17 cellular contexts compared by ENCODE assay signal in genomic region chr9:126307306-126308061, GRCh38. TPM values are rescaled to one million over a fixed set of nuclear protein-coding genes. Genes with fewer than 3 reads are reported as not detected.
DNase-seq lines count a peak whose midpoint lies in the region; ATAC-seq and TF ChIP-seq lines count a peak whose summit lies in the region.
"Had no signal": no experiment of that assay in that cellular context is flagged by ENCODE, and none has a peak within 500 bp of the region (broad histone marks: within the 10 kb centered on the region; RNA-seq: fewer than 3 reads in every experiment).

No MANE protein-coding gene starts in this region.

- no peak overlapping the region for H3K9ac ChIP-seq in liver (ENCODE audit: low read depth in 1 of 2, low read length in 2 of 2)
- no peak overlapping the region for H3K9ac ChIP-seq in GM23248

- H4K20me1 ChIP-seq in GM23248 (ENCODE audit: insufficient read depth), result no peaks in the 10 kb centered on the region

- H3K4me1 ChIP-seq in liver (ENCODE audit: control insufficient read depth in 4 of 4, insufficient read depth in 4 of 4, low read length in 3 of 4) (no peaks in the 10 kb centered on the region), GM23248 (ENCODE audit: insufficient read depth) (no peaks in the 10 kb centered on the region)
- H3K4me1 ChIP-seq: BE2C, SJSA1 had no signal

- in situ Hi-C loops in GM23248 (cut with MboI), result loop anchor here (10.0 kb wide), 1 partner anchor 187 kb away; no protein-coding TSS in a partner anchor

- no peak overlapping the region for H3K4me2 ChIP-seq in GM23248 (ENCODE audit: unreplicated experiment)
- H3K4me2 ChIP-seq: hepatocyte had no signal

- H3K9me2 ChIP-seq in GM23248 (ENCODE audit: insufficient read depth), result no peaks in the 10 kb centered on the region

- peak overlapping the region; percentile 95 for H3K27ac ChIP-seq in cingulate gyrus (ENCODE audit: low read depth, low read length)
- H3K27ac ChIP-seq in liver (ENCODE audit: low read depth in 1 of 2, low read length in 2 of 2), result no peak overlapping the region
- no peak overlapping the region for H3K27ac ChIP-seq in GM23248
- H3K27ac ChIP-seq: hepatocyte, SJSA1 had no signal

- H3K27me3 ChIP-seq in liver (ENCODE audit: control insufficient read depth in 4 of 4, insufficient read depth in 4 of 4, low read length in 3 of 4) (no peaks in the 10 kb centered on the region), GM23248 (replicated peaks; ENCODE audit: insufficient read depth) (no peaks in the 10 kb centered on the region)
- H3K27me3 ChIP-seq: BE2C, hepatocyte, SJSA1 had no signal

- no peaks in the 10 kb centered on the region for H3F3A ChIP-seq in GM23248 (ENCODE audit: insufficient read depth)

- H3K4me3 ChIP-seq in liver (ENCODE audit: low read depth in 1 of 3, low read length in 3 of 3) (no peak overlapping the region), GM23248 (no peak overlapping the region)
- H3K4me3 ChIP-seq: hepatocyte, SJSA1 had no signal

- H3K79me2 ChIP-seq in GM23248 (ENCODE audit: insufficient read depth), result no peaks in the 10 kb centered on the region
- H3K79me2 ChIP-seq: hepatocyte had no signal

- WGBS in liver, result 85% methylated on average over 15 of the region's 15 CpGs
- WGBS in GM23248 (ENCODE audit: low coverage in 1 of 2, low lambda C conversion rate in 2 of 2, missing lambda C conversion rate in 2 of 2), 2 experiments, result 36 to 42% methylated on average over 14 to 15 of the region's 15 CpGs

- ATAC-seq in HG02970 (IDR thresholded peaks at IDR 0.05; ENCODE audit: low FRiP score, unreplicated experiment), result no peak

- H3K36me3 ChIP-seq in liver (ENCODE audit: control insufficient read depth in 4 of 4, insufficient read depth in 3 of 4, low read depth in 1 of 4, low read length in 3 of 4) (no peaks in the 10 kb centered on the region), GM23248 (ENCODE audit: low read depth) (no peaks in the 10 kb centered on the region)
- H3K36me3 ChIP-seq: BE2C, SJSA1 had no signal

- TF ChIP-seq RAD21 in liver (IDR thresholded peaks at IDR 0.05), result no peak

- TF ChIP-seq CTCF in liver (IDR thresholded peaks at IDR 0.05; ENCODE audit: low read depth, low read length, missing input control), result no peak

- DNase-seq in RPMI7951 (ENCODE audit: low read depth) (peak; percentile 30), retina (peak; percentile 56), NCI-H510A (lab: John Stamatoyannopoulos, UW) (no peak), GM23248 (no peak)
- DNase-seq: activated CD4-positive, CD25-positive, alpha-beta regulatory T cell treated with anti-CD3 and anti-CD28 coated beads, Interleukin-2, amount 50 U/mL, for 72 hours; activated naive CD4-positive, alpha-beta T cell treated with anti-CD3 and anti-CD28 coated beads, Interleukin-2, amount 50 U/mL, for 16 hours; BE2C; H7; left cardiac atrium; NCI-H1417 treated with DMSO at 0.1 percent for 48 hours; NCI-H446; T1000 had no signal

- H3K9me3 ChIP-seq in liver (ENCODE audit: control insufficient read depth in 4 of 4, low read length in 3 of 4), result no peaks in the 10 kb centered on the region
- no peaks in the 10 kb centered on the region for H3K9me3 ChIP-seq in GM23248 (ENCODE audit: low read depth)
- H3K9me3 ChIP-seq: BE2C, SJSA1 had no signal

- H2AFZ ChIP-seq in GM23248, result no peak overlapping the region
- H2AFZ ChIP-seq: hepatocyte had no signal

TF ChIP-seq in liver, 16 proteins besides CTCF, POLR2A, EP300 and RAD21:
- peak; percentile 12 for TF ChIP-seq NR2F2 (IDR thresholded peaks at IDR 0.05)
- TF ChIP-seq HNF4A (conservative IDR thresholded peaks at IDR 0.05), result no peak

RNA-seq across cellular contexts. Expression of gene MVB12B, which starts 19.1 kb away (rescaled TPM):
- 1.6 and 2.2 TPM in 2 replicates for total RNA-seq in RPMI7951 (2014; rRNA removed; shearing (Covaris generic))
- 10 to 100 TPM; 10.5 to 12.4 TPM for total RNA-seq in liver
- polyA plus RNA-seq in liver, result 1 to 10 TPM; 5.3 to 6.4 TPM
- 5.5 and 8.3 TPM in 2 replicates for total RNA-seq in GM23248 (2014; rRNA removed; shearing (Covaris generic))
- 2.4 and 2.9 TPM in 2 replicates for polyA plus RNA-seq in GM23248 (2016; fragmentation: Nextera tagmentation; extraction: Ambion mirVana)

Comparison
In these comparisons a context has a peak if more than half of its experiments do, and no peak if none do; other contexts are left out.
1. DNase-seq: peak in RPMI7951 (single experiment) and retina (single experiment); none in NCI-H510A (single experiment) and GM23248 (single experiment).